ENCODE assay signal across 19 cellular contexts in genomic region chr9:134869554-134870310, GRCh38. TPM values are rescaled to one million over a fixed set of nuclear protein-coding genes. Genes with fewer than 3 reads are reported as not detected.
"Had no signal": no experiment of that assay in that cellular context is flagged by ENCODE, and none has a peak within 500 bp of the region (broad histone marks: within the 10 kb centered on the region; RNA-seq: fewer than 3 reads in every experiment).

No MANE protein-coding gene starts in this region.

- H3K9me3 ChIP-seq: breast epithelium, gastrocnemius medialis, tibial nerve, vagina had no signal

- H3K9me3 Mint-ChIP-seq: activated CD4-positive, alpha-beta T cell treated with anti-CD3 and anti-CD28 coated beads, Interleukin-2, amount 10 ng/mL, durations not matched to agents 7 days and 5 days; activated T-cell treated with anti-CD3 and anti-CD28 coated beads, Interleukin-2, amount 50 U/mL, for 24 hours had no signal

- H3K27me3 ChIP-seq: breast epithelium, vagina had no signal

- H3K4me1 Mint-ChIP-seq: activated CD4-positive, alpha-beta T cell treated with anti-CD3 and anti-CD28 coated beads, Interleukin-2, amount 10 ng/mL, durations not matched to agents 7 days and 5 days had no signal

- H3K4me3 ChIP-seq: breast epithelium, gastrocnemius medialis, tibial nerve, vagina had no signal

- H3K27ac Mint-ChIP-seq: activated CD4-positive, alpha-beta T cell treated with anti-CD3 and anti-CD28 coated beads, Interleukin-2, amount 10 ng/mL, durations not matched to agents 7 days and 5 days; activated CD8-positive, alpha-beta T cell treated with anti-CD3 and anti-CD28 coated beads, Interleukin-2, amount 10 ng/mL, durations not matched to agents 7 days and 5 days; activated T-cell treated with anti-CD3 and anti-CD28 coated beads, Interleukin-2, amount 50 U/mL, for 24 hours; naive thymus-derived CD4-positive, alpha-beta T cell had no signal

- H3K4me3 Mint-ChIP-seq: activated CD4-positive, alpha-beta T cell treated with anti-CD3 and anti-CD28 coated beads, Interleukin-2, amount 10 ng/mL, durations not matched to agents 7 days and 5 days; activated CD8-positive, alpha-beta T cell treated with anti-CD3 and anti-CD28 coated beads, Interleukin-2, amount 10 ng/mL, durations not matched to agents 7 days and 5 days; activated T-cell treated with anti-CD3 and anti-CD28 coated beads, Interleukin-2, amount 50 U/mL, for 24 hours; naive thymus-derived CD4-positive, alpha-beta T cell had no signal

- H3K27ac ChIP-seq: breast epithelium, gastrocnemius medialis, tibial nerve, vagina had no signal

- H3K4me1 ChIP-seq: breast epithelium, gastrocnemius medialis had no signal

- H3K36me3 ChIP-seq: breast epithelium, gastrocnemius medialis, tibial nerve, vagina had no signal

- H3K27me3 Mint-ChIP-seq: activated T-cell treated with anti-CD3 and anti-CD28 coated beads, Interleukin-2, amount 50 U/mL, for 24 hours had no signal

- ATAC-seq: activated CD8-positive, alpha-beta T cell treated with anti-CD3 and anti-CD28 coated beads, Interleukin-2, amount 10 ng/mL, durations not matched to agents 7 days and 5 days; esophagus mucosa; gastrocnemius medialis; naive thymus-derived CD4-positive, alpha-beta T cell had no signal

- DNase-seq: activated CD4-positive, alpha-beta T cell treated with anti-CD3 and anti-CD28 coated beads, Interleukin-2, amount 10 ng/mL, durations not matched to agents 7 days and 5 days; activated CD8-positive, alpha-beta T cell treated with anti-CD3 and anti-CD28 coated beads, Interleukin-2, amount 10 ng/mL, durations not matched to agents 7 days and 5 days; activated naive CD4-positive, alpha-beta T cell treated with anti-CD3 and anti-CD28 coated beads, Interleukin-2, amount 50 U/mL, for 16 hours; activated T-cell treated with anti-CD3 and anti-CD28 coated beads, Interleukin-2, amount 50 U/mL, for 24 hours; cortex of kidney; effector CD4-positive, alpha-beta T cell; gastrocnemius medialis; mesenchymal stem cell; naive thymus-derived CD4-positive, alpha-beta T cell; stimulated activated CD4-positive, alpha-beta T cell treated with anti-CD3 and anti-CD28 coated beads, Interleukin-2, amount 100 ng/mL, for 24 hours; stimulated activated naive CD4-positive, alpha-beta T cell treated with Interleukin-2 at 50 U/mL for 16 hours; substantia nigra; T-helper 1 cell; T-helper 9 cell had no signal

- H3K36me3 Mint-ChIP-seq: naive thymus-derived CD4-positive, alpha-beta T cell had no signal

RNA-seq across cellular contexts. Expression of gene FCN2, which starts 10.9 kb away (rescaled TPM):
- total RNA-seq: activated CD4-positive, alpha-beta T cell treated with anti-CD3 and anti-CD28 coated beads, Interleukin-2, amount 10 ng/mL, durations not matched to agents 7 days and 5 days; activated CD8-positive, alpha-beta T cell treated with anti-CD3 and anti-CD28 coated beads, Interleukin-2, amount 10 ng/mL, durations not matched to agents 7 days and 5 days; gastrocnemius medialis; naive thymus-derived CD4-positive, alpha-beta T cell; vagina had no signal
- polyA plus RNA-seq: aorta; naive thymus-derived CD4-positive, alpha-beta T cell had no signal

RNA-seq across cellular contexts. Expression of gene FCN1, which starts 48.0 kb away (rescaled TPM):
- total RNA-seq: activated CD4-positive, alpha-beta T cell treated with anti-CD3 and anti-CD28 coated beads, Interleukin-2, amount 10 ng/mL, durations not matched to agents 7 days and 5 days; activated CD8-positive, alpha-beta T cell treated with anti-CD3 and anti-CD28 coated beads, Interleukin-2, amount 10 ng/mL, durations not matched to agents 7 days and 5 days had no signal
